11 cellular contexts compared by ENCODE assay signal in genomic region chr6:166587631-166588413, GRCh38. TPM values are rescaled to one million over a fixed set of nuclear protein-coding genes. Genes with fewer than 3 reads are reported as not detected.
DNase-seq lines count a peak whose midpoint lies in the region; ATAC-seq and TF ChIP-seq lines count a peak whose summit lies in the region.
"Had no signal": no experiment of that assay in that cellular context is flagged by ENCODE, and none has a peak within 500 bp of the region (broad histone marks: within the 10 kb centered on the region; RNA-seq: fewer than 3 reads in every experiment).

No MANE protein-coding gene starts in this region.

- WGBS in sigmoid colon, 2 donors = 57 to 86% methylated on average over 10 of the region's 10 CpGs

- CTCF ChIA-PET in CD4-positive, alpha-beta T cell (lab: Charles Lee) = no interaction called here

- peaks cover 0 to 59% (median 24%) of the 10 kb centered on the region in 4 donors for H3K4me1 ChIP-seq in sigmoid colon

- ATAC-seq in GM18499 (IDR thresholded peaks at IDR 0.05; ENCODE audit: insufficient read depth, unreplicated experiment) (peak; percentile 74), GM21381 (IDR thresholded peaks at IDR 0.05; ENCODE audit: unreplicated experiment) (peak; percentile 80), HG03196 (IDR thresholded peaks at IDR 0.05; ENCODE audit: unreplicated experiment) (peak; percentile 66)
- peak; percentile 25 for ATAC-seq in central memory CD8-positive, alpha-beta T cell (replicated peaks; ENCODE audit: extremely low read depth, poor library complexity, severe bottlenecking)
- no peak for ATAC-seq in CD4-positive, alpha-beta T cell (ENCODE audit: poor library complexity)

- H3K36me3 ChIP-seq in sigmoid colon = no peaks in the 10 kb centered on the region
- H3K36me3 ChIP-seq: MG63, WERI-Rb-1 had no signal

- no peak for TF ChIP-seq CTCF in CD4-positive, alpha-beta T cell (IDR thresholded peaks at IDR 0.05)
- no peak for TF ChIP-seq CTCF in sigmoid colon (IDR thresholded peaks at IDR 0.05)

- intact Hi-C loops in CD4-positive, alpha-beta T cell (cut with DNase I, micrococcal nuclease) = no loop called here
- intact Hi-C loops in sigmoid colon (cut with DNase I) = no loop called here

- H3K27ac Mint-ChIP-seq in central memory CD8-positive, alpha-beta T cell (ENCODE audit: low read depth) = no peak overlapping the region
- H3K27ac Mint-ChIP-seq in CD4-positive, alpha-beta T cell = no peak overlapping the region

- H3K4me1 Mint-ChIP-seq in central memory CD8-positive, alpha-beta T cell = no peaks in the 10 kb centered on the region
- peaks cover 20% of the 10 kb centered on the region for H3K4me1 Mint-ChIP-seq in CD4-positive, alpha-beta T cell (ENCODE audit: low read depth)

- TF ChIP-seq EP300 in sigmoid colon (IDR thresholded peaks at IDR 0.05) = no peak

- POLR2A ChIA-PET in CD4-positive, alpha-beta T cell (lab: Charles Lee) = no interaction called here

- no peak overlapping the region for H3K4me3 ChIP-seq in sigmoid colon
- H3K4me3 ChIP-seq: MG63, smooth muscle cell had no signal

- H3K27me3 ChIP-seq in CD4-positive, alpha-beta T cell (ENCODE audit: control insufficient read depth, insufficient read depth, low read length) = no peaks in the 10 kb centered on the region
- H3K27me3 ChIP-seq in sigmoid colon = no peaks in the 10 kb centered on the region
- H3K27me3 ChIP-seq: MG63 had no signal

- no peak for TF ChIP-seq POLR2A in sigmoid colon (IDR thresholded peaks at IDR 0.05)

- H3K9me3 Mint-ChIP-seq in central memory CD8-positive, alpha-beta T cell = no peaks in the 10 kb centered on the region
- no peaks in the 10 kb centered on the region for H3K9me3 Mint-ChIP-seq in CD4-positive, alpha-beta T cell

- no peak overlapping the region for H3K4me3 Mint-ChIP-seq in central memory CD8-positive, alpha-beta T cell
- no peak overlapping the region for H3K4me3 Mint-ChIP-seq in CD4-positive, alpha-beta T cell

- no peak overlapping the region for H3K27ac ChIP-seq in CD4-positive, alpha-beta T cell (ENCODE audit: low read depth, low read length)
- H3K27ac ChIP-seq in sigmoid colon = peak overlapping the region in 2 of 4 donors; percentile 13 to 35
- H3K27ac ChIP-seq: WERI-Rb-1 had no signal

- peaks cover 10% of the 10 kb centered on the region for H3K27me3 Mint-ChIP-seq in central memory CD8-positive, alpha-beta T cell
- H3K27me3 Mint-ChIP-seq in CD4-positive, alpha-beta T cell = no peaks in the 10 kb centered on the region

- DNase-seq in central memory CD8-positive, alpha-beta T cell (ENCODE audit: low spot score in 2 of 2) = no peak
- DNase-seq in midbrain (lab: John Stamatoyannopoulos, UW) (no peak), iPS-NIHi7 (ENCODE audit: extremely low spot score) (no peak), sigmoid colon (no peak)
- no peak for DNase-seq in CD4-positive, alpha-beta T cell
- DNase-seq: MG63, WERI-Rb-1 had no signal

- no peaks in the 10 kb centered on the region for H3K36me3 Mint-ChIP-seq in central memory CD8-positive, alpha-beta T cell (ENCODE audit: insufficient read depth)
- H3K36me3 Mint-ChIP-seq in CD4-positive, alpha-beta T cell (ENCODE audit: low read depth) = no peaks in the 10 kb centered on the region

- no peaks in the 10 kb centered on the region for H3K9me3 ChIP-seq in CD4-positive, alpha-beta T cell (ENCODE audit: control insufficient read depth, low read length)
- H3K9me3 ChIP-seq in sigmoid colon = no peaks in the 10 kb centered on the region
- H3K9me3 ChIP-seq: MG63 had no signal

RNA-seq across cellular contexts. Expression of gene RAMACL, which starts 1.3 kb away (rescaled TPM):
- under 1 TPM; 0.52 to 0.75 TPM for total RNA-seq in CD4-positive, alpha-beta T cell
- 1 to 10 TPM in 3 of 4 donors, under 1 TPM in 1; 0.66 to 3.0 (median 2.2) TPM for total RNA-seq in sigmoid colon
- polyA plus RNA-seq in sigmoid colon = under 1 TPM in 1 of 3 donors, not detected in 2; 0.34 TPM

RNA-seq across cellular contexts. Expression of gene RPS6KA2, which starts 39.2 kb away (rescaled TPM):
- 1 to 10 TPM; 5.6 to 6.2 TPM for total RNA-seq in CD4-positive, alpha-beta T cell
- 10 to 100 TPM; 27.8 to 44.7 (median 32.3) TPM for total RNA-seq in sigmoid colon
- 10 to 100 TPM in 2 of 3 donors, 1 to 10 TPM in 1; 6.5 to 14.7 (median 12.6) TPM for polyA plus RNA-seq in sigmoid colon
